Comparison of ENCODE assay signal across 11 cellular contexts in the genomic region with DNA sequence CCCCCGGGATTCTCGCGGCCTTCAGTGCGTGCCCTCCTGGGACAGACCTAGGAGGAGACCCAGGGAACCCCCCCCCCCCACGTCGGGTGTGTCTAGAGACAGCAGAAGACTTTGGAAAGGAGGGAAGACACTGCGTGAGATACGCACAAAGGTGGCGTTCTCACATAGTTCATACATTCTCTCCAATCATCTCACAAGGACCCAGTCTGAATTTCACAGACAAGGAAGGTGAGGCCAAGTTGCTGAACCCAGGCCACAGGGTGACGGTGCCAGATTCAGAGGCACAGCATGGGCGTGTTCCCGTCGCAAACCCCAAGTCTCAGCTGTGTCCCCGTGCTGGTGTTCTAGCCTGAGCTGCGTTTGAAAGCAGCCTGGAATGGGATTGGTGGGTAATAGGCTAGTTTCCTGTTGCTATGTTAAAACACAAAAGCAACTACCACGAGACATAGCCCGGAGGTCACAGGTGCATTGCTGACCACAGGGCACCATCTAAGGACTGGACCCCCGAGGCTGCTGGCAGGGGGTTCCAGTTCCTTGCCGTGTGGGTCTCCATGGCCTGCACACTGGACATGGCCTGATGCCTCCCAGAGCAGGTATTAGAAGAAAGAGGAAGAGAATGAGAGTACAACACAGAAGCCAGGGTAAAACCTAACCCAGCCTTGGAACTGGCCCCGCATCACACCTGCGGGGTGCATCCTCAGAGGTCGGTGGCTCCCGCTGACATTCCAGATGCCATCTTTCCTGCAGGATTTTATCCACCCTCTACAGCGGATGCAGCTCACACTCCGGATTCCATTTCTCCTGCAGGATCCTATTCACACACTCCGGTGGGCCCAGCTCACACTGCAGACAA. TPM values are rescaled to one million over a fixed set of nuclear protein-coding genes. Genes with fewer than 3 reads are reported as not detected.
DNase-seq lines count a peak whose midpoint lies in the region; ATAC-seq, FAIRE-seq and TF ChIP-seq lines count a peak whose summit lies in the region.
"Had no signal": no experiment of that assay in that cellular context is flagged by ENCODE, and none has a peak within 500 bp of the region (broad histone marks: within the 10 kb centered on the region; RNA-seq: fewer than 3 reads in every experiment).

No MANE protein-coding gene starts in this region.

- H3K27ac Mint-ChIP-seq in MCF 10A (ENCODE audit: low read depth, unreplicated experiment), result no peak overlapping the region
- no peak overlapping the region for H3K27ac Mint-ChIP-seq in stimulated activated effector memory CD8-positive, alpha-beta T cell treated with anti-CD3 and anti-CD28 coated beads, Interleukin-12 subunit alpha, Interleukin-12 subunit beta, amount 100 ng/mL, for 72 hours
- H3K27ac Mint-ChIP-seq in stimulated activated naive CD8-positive, alpha-beta T cell treated with anti-CD3 and anti-CD28 coated beads, Interleukin-15, amount 100 ng/mL, for 72 hours, result no peak overlapping the region

- FAIRE-seq in kidney (lab: Jason Lieb, UNC), result no peak

- BruUV-seq in MCF 10A (replicated peaks; lab: Mats Ljungman, UMichigan), result TSS peak; percentile 24

- H3K36me3 Mint-ChIP-seq in MCF 10A (ENCODE audit: insufficient read depth, unreplicated experiment), result peaks cover 16% of the 10 kb centered on the region
- H3K36me3 Mint-ChIP-seq in stimulated activated effector memory CD8-positive, alpha-beta T cell treated with anti-CD3 and anti-CD28 coated beads, Interleukin-12 subunit alpha, Interleukin-12 subunit beta, amount 100 ng/mL, for 72 hours, result no peaks in the 10 kb centered on the region

- H3K27ac ChIP-seq in kidney (ENCODE audit: low read depth in 2 of 2, low read length in 2 of 2), result peak overlapping the region in 1 of 2 donors; percentile 57
- H3K27ac ChIP-seq: KMS-11 had no signal

- POLR2A ChIA-PET in MCF 10A (lab: Yijun Ruan, JAX), result interaction anchor here (0.5 to 1.6 kb wide), 2 partner anchors 70 to 744 kb away, joined by 3 to 8 read pairs; no protein-coding TSS in a partner anchor

- no peak overlapping the region for H3K9ac ChIP-seq in kidney (ENCODE audit: low read length in 2 of 2)
- H3K9ac ChIP-seq: KMS-11 had no signal

- H3K4me3 Mint-ChIP-seq in MCF 10A (ENCODE audit: unreplicated experiment), result peak overlapping the region; percentile 79
- H3K4me3 Mint-ChIP-seq in stimulated activated effector memory CD8-positive, alpha-beta T cell treated with anti-CD3 and anti-CD28 coated beads, Interleukin-12 subunit alpha, Interleukin-12 subunit beta, amount 100 ng/mL, for 72 hours, result peak overlapping the region; percentile 30
- H3K4me3 Mint-ChIP-seq in stimulated activated naive CD8-positive, alpha-beta T cell treated with anti-CD3 and anti-CD28 coated beads, Interleukin-15, amount 100 ng/mL, for 72 hours, result peak overlapping the region in 1 of 2 donors; percentile 80

- H3K27me3 Mint-ChIP-seq in MCF 10A (ENCODE audit: insufficient read depth, unreplicated experiment), result no peaks in the 10 kb centered on the region
- peaks cover 80% of the 10 kb centered on the region for H3K27me3 Mint-ChIP-seq in stimulated activated naive CD8-positive, alpha-beta T cell treated with anti-CD3 and anti-CD28 coated beads, Interleukin-15, amount 100 ng/mL, for 72 hours

- no peaks in the 10 kb centered on the region for H3K4me1 ChIP-seq in kidney (ENCODE audit: control insufficient read depth in 1 of 2, insufficient read depth in 1 of 2, low read depth in 1 of 2, low read length in 2 of 2)

- no peaks in the 10 kb centered on the region for H3K9me3 Mint-ChIP-seq in MCF 10A (ENCODE audit: unreplicated experiment)
- no peaks in the 10 kb centered on the region for H3K9me3 Mint-ChIP-seq in stimulated activated effector memory CD8-positive, alpha-beta T cell treated with anti-CD3 and anti-CD28 coated beads, Interleukin-12 subunit alpha, Interleukin-12 subunit beta, amount 100 ng/mL, for 72 hours
- no peaks in the 10 kb centered on the region for H3K9me3 Mint-ChIP-seq in stimulated activated naive CD8-positive, alpha-beta T cell treated with anti-CD3 and anti-CD28 coated beads, Interleukin-15, amount 100 ng/mL, for 72 hours

- CTCF ChIA-PET in MCF 10A (lab: Yijun Ruan, JAX), result interaction anchor here (0.6 to 2.1 kb wide), 5 partner anchors 14 to 72 kb away, joined by 3 to 6 read pairs (median 4); no protein-coding TSS in a partner anchor

- H3K4me3 ChIP-seq in Jurkat, Clone E6-1 (ENCODE audit: low read length), result peak overlapping the region; percentile 62
- no peak overlapping the region for H3K4me3 ChIP-seq in kidney (ENCODE audit: low read length in 2 of 2)

- no peak for ATAC-seq in stimulated activated effector memory CD8-positive, alpha-beta T cell treated with anti-CD3 and anti-CD28 coated beads, Interleukin-12 subunit alpha, Interleukin-12 subunit beta, amount 100 ng/mL, for 72 hours
- ATAC-seq in HG03521 (IDR thresholded peaks at IDR 0.05; ENCODE audit: unreplicated experiment), result no peak
- no peak for ATAC-seq in stimulated activated naive CD8-positive, alpha-beta T cell treated with anti-CD3 and anti-CD28 coated beads, Interleukin-15, amount 100 ng/mL, for 72 hours

- H3K36me3 ChIP-seq in kidney (ENCODE audit: control insufficient read depth in 1 of 2, insufficient read depth in 2 of 2, low read length in 2 of 2), result no peaks in the 10 kb centered on the region

- TF ChIP-seq CTCF in MCF 10A (IDR thresholded peaks at IDR 0.05; ENCODE audit: unreplicated experiment), result no peak
- TF ChIP-seq CTCF in kidney (IDR thresholded peaks at IDR 0.05; ENCODE audit: borderline replicate concordance, extremely low read depth, insufficient read depth), result no peak

- H3K9me3 ChIP-seq in kidney (ENCODE audit: control insufficient read depth in 1 of 2, low read length in 2 of 2), result no peaks in the 10 kb centered on the region

- intact Hi-C loops in MCF 10A (cut with micrococcal nuclease) (no loop called here), kidney (cut with DNase I) (loop anchor here (5.0 kb wide), 1 partner anchor 153 kb away; no protein-coding TSS in a partner anchor)

- peaks cover 12% of the 10 kb centered on the region for H3K4me1 Mint-ChIP-seq in MCF 10A (ENCODE audit: insufficient read depth, unreplicated experiment)
- H3K4me1 Mint-ChIP-seq in stimulated activated effector memory CD8-positive, alpha-beta T cell treated with anti-CD3 and anti-CD28 coated beads, Interleukin-12 subunit alpha, Interleukin-12 subunit beta, amount 100 ng/mL, for 72 hours, result no peaks in the 10 kb centered on the region
- peaks cover 11% of the 10 kb centered on the region for H3K4me1 Mint-ChIP-seq in stimulated activated naive CD8-positive, alpha-beta T cell treated with anti-CD3 and anti-CD28 coated beads, Interleukin-15, amount 100 ng/mL, for 72 hours

- DNase-seq in Jurkat, Clone E6-1 (ENCODE audit: low read depth, low spot score), result no peak
- DNase-seq in MCF 10A (ENCODE audit: unreplicated experiment), result no peak
- peak; percentile 62 for DNase-seq in kidney
- DNase-seq in stimulated activated effector memory CD8-positive, alpha-beta T cell treated with anti-CD3 and anti-CD28 coated beads, Interleukin-12 subunit alpha, Interleukin-12 subunit beta, amount 100 ng/mL, for 72 hours (ENCODE audit: low spot score in 2 of 2), result no peak
- DNase-seq in DMS153 (lab: John Stamatoyannopoulos, UW), result no peak
- DNase-seq in NCI-H128 (lab: John Stamatoyannopoulos, UW; ENCODE audit: unreplicated experiment), result no peak
- no peak for DNase-seq in stimulated activated naive CD8-positive, alpha-beta T cell treated with anti-CD3 and anti-CD28 coated beads, Interleukin-15, amount 100 ng/mL, for 72 hours
- DNase-seq: SHP77 treated with DMSO at 0.1 percent for 48 hours; stimulated activated CD4-positive, alpha-beta T cell treated with anti-CD3 and anti-CD28 coated beads, Interleukin-2, amount 100 ng/mL, for 48 hours had no signal

RNA-seq across cellular contexts. Expression of a gene that starts 1.1 kb away (rescaled TPM):
- polyA plus RNA-seq in Jurkat, Clone E6-1 (2012; ENCODE audit: insufficient read depth, insufficient read length), result 61.9 TPM
- 96.1 and 114 TPM in 2 replicates for total RNA-seq in MCF 10A (2022)
- total RNA-seq in kidney, result 42.3 TPM
- 4.7 TPM for polyA plus RNA-seq in kidney (ENCODE audit: insufficient read depth, low read depth, low replicate concordance)
